Comparison of ENCODE assay signal across 1 cellular context in the genomic region with DNA sequence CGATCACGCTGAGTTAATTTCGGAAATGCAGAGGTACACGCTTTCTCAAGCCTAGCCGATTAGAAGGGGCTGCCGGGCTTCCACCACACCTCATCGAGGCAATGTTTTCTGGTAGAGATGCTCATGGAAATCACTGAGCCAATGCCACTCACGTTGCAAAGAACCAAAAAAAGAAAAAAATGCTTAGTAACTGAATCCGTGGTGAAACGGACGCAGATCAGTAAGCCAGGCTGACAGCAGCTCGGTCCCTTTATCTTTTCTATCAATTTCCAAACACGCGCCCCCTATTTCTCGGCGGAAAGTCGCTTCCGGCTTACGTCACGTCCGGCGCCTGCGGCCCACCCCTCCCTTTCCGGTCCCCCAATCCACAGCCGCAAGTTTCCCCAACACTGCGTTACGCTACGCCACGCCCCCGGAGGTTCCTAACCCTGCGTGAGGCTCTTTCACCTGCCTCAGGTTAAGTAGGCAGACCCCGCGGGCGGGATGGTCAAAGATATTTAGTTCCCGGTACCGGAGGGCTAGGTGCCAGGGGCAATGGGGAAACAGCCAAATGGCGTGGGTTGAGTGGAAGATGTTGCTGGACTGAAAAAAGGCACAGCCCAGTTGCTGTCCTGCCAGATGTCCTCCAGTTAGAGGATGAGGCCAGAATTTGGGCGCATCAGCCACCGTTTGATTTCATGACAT.
TF ChIP-seq lines count a peak whose summit lies in the region.

Gene NSUN6 (minus strand): TSS at position 264 of the 684 bp plus-strand sequence. CDS start 384 bp downstream, outside the sequence.

TF ChIP-seq in WTC11, 78 proteins besides CTCF, POLR2A, EP300 and RAD21 (continued from another document):
- TF ChIP-seq, protein P1, sequence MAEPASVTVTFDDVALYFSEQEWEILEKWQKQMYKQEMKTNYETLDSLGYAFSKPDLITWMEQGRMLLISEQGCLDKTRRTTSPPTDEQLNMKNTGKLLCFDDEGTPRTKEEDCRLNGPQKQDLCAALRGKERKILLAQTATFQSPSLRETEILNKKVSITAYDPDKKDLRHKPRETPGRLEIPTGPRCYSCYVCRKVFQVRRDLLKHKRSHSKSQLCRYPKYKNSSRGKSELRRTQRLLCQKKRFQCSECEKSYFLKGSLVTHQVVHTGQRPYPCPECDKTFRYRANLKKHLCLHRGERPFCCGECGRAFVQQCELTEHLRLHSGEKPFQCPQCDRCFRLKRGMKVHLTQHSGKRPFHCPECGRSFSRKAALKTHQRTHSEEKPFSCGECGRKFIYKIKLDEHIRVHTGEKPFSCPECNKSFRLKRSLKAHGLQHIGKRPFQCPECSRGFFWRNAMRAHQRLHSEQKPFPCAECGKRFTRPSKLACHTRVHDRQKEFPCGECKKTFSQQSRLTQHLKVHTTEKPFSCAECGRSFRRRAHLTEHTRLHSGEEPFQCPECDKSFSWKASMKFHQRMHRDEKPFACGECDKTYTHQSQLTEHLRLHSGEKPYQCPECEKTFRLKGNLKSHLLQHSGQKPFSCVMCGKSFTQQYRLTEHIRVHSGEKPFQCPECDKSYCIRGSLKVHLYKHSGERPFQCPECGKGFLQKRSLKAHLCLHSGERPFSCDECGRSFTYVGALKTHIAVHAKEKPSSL (CRISPR knock-in tag; conservative IDR thresholded peaks at IDR 0.05) = no peak
- peak; percentile 68; the same call in 1 of the 2 replicates for TF ChIP-seq MYBL2 (CRISPR knock-in tag; IDR thresholded peaks at IDR 0.05)
- no peak for TF ChIP-seq ZNF416 (CRISPR knock-in tag; IDR thresholded peaks at IDR 0.05)
- TF ChIP-seq CREB1 (CRISPR knock-in tag; IDR thresholded peaks at IDR 0.05) = 0 out of 2 replicates have a peak, but pooled peaks have one; percentile 62
- TF ChIP-seq MAX (CRISPR knock-in tag; IDR thresholded peaks at IDR 0.05) = peak; percentile 62; the same call in 1 of the 2 replicates
- no peak for TF ChIP-seq TEAD1 (CRISPR knock-in tag; IDR thresholded peaks at IDR 0.05)
